Comparison of ENCODE assay signal across 8 cellular contexts in genomic region chr6:148700713-148701392, GRCh38. TPM values are rescaled to one million over a fixed set of nuclear protein-coding genes. Genes with fewer than 3 reads are reported as not detected.
DNase-seq lines count a peak whose midpoint lies in the region; ATAC-seq and TF ChIP-seq lines count a peak whose summit lies in the region.

No MANE protein-coding gene starts in this region.

- peak overlapping the region; percentile 98 for H2AFZ ChIP-seq in OCI-LY7 (ENCODE audit: low read length)

- peak; percentile 8 for DNase-seq in stimulated activated CD4-positive, alpha-beta T cell treated with anti-CD3 and anti-CD28 coated beads, Interleukin-15, amount 100 ng/mL, for 24 hours
- DNase-seq in stimulated activated CD4-positive, alpha-beta T cell treated with anti-CD3 and anti-CD28 coated beads, Interleukin-4, amount 100 ng/mL, for 4 hours: no peak
- no peak for DNase-seq in OCI-LY7 (ENCODE audit: low spot score)
- DNase-seq in dermis blood vessel endothelial cell: peak; percentile 9
- DNase-seq in stimulated activated naive CD4-positive, alpha-beta T cell (lab: John Stamatoyannopoulos, UW): no peak
- no peak for DNase-seq in RKO (ENCODE audit: low spot score)

- H3K4me1 ChIP-seq in OCI-LY7 (ENCODE audit: insufficient read depth, low read length, poor library complexity, severe bottlenecking): peaks cover 9% of the 10 kb centered on the region
- H3K4me1 ChIP-seq in mucosa of stomach (ENCODE audit: control insufficient read depth, insufficient read depth, low read length): peaks cover 6% of the 10 kb centered on the region

- POLR2A ChIA-PET in OCI-LY7 (lab: Charles Lee): interaction anchor here (0.5 to 1.1 kb wide), 3 partner anchors 89 to 142 kb away, joined by 3 to 4 read pairs (median 4); no protein-coding TSS in a partner anchor

- H3K9me3 ChIP-seq in OCI-LY7 (ENCODE audit: low read length) (no peaks in the 10 kb centered on the region; the same call in 1 of the 2 replicates), mucosa of stomach (ENCODE audit: control insufficient read depth, low read length) (no peaks in the 10 kb centered on the region)

- no TSS peak for BruUV-seq in OCI-LY7 (replicated peaks; lab: Mats Ljungman, UMichigan)

- ATAC-seq in HG02763 (IDR thresholded peaks at IDR 0.05; ENCODE audit: unreplicated experiment): peak; percentile 67

- TF ChIP-seq CTCF in OCI-LY7 (conservative IDR thresholded peaks at IDR 0.05; ENCODE audit: low read length): no peak

- peak overlapping the region; percentile 55 for H3K4me2 ChIP-seq in OCI-LY7 (ENCODE audit: low read length)

- H3K27ac ChIP-seq in OCI-LY7 (ENCODE audit: low read depth, low read length, poor library complexity, severe bottlenecking): no peak overlapping the region

- H3K4me3 ChIP-seq in OCI-LY7 (ENCODE audit: low read depth, low read length, poor library complexity, severe bottlenecking) (peak overlapping the region; percentile 34), mucosa of stomach (ENCODE audit: low read length) (peak overlapping the region; percentile 40)

- intact Hi-C loops in OCI-LY7 (cut with micrococcal nuclease; ENCODE audit: unreplicated experiment): loop anchor here (1.0 kb wide), 1 partner anchor 123 kb away; no protein-coding TSS in a partner anchor

- H4K20me1 ChIP-seq in OCI-LY7 (ENCODE audit: insufficient read depth, low read length): no peaks in the 10 kb centered on the region

- CTCF ChIA-PET in OCI-LY7 (lab: Charles Lee; ENCODE audit: unreplicated experiment): interaction anchor here (1.4 kb wide), 1 partner anchor 20 kb away, joined by 3 read pairs; no protein-coding TSS in a partner anchor

- no peaks in the 10 kb centered on the region for H3K79me2 ChIP-seq in OCI-LY7 (ENCODE audit: insufficient read depth, low read depth, low read length)

- H3K9me2 ChIP-seq in OCI-LY7 (ENCODE audit: insufficient read depth, low read length): no peaks in the 10 kb centered on the region

- no peaks in the 10 kb centered on the region for H3K27me3 ChIP-seq in mucosa of stomach (ENCODE audit: control insufficient read depth, insufficient read depth, low read length)

- H3K9ac ChIP-seq in mucosa of stomach (ENCODE audit: low read length): peak overlapping the region; percentile 57

- H3K36me3 ChIP-seq in OCI-LY7 (ENCODE audit: insufficient read depth, low read length) (no peaks in the 10 kb centered on the region), mucosa of stomach (ENCODE audit: control insufficient read depth, insufficient read depth, low read length) (no peaks in the 10 kb centered on the region)

RNA-seq across cellular contexts. Expression of gene UST, which starts 46.0 kb away (rescaled TPM):
- total RNA-seq in OCI-LY7 (2014; rRNA removed; shearing (Covaris generic)): 0.59 and 1.4 TPM in 2 replicates
- total RNA-seq in OCI-LY7 (2022) (3.4 and 4.1 TPM in 2 replicates), dermis blood vessel endothelial cell (0.28 and 0.34 TPM in 2 replicates)

Comparison
In these comparisons a context has a peak if more than half of its experiments do, and no peak if none do; other contexts are left out.
1. DNase-seq: peak in stimulated activated CD4-positive, alpha-beta T cell treated with anti-CD3 and anti-CD28 coated beads, Interleukin-15, amount 100 ng/mL, for 24 hours (single experiment) and dermis blood vessel endothelial cell (single experiment); none in stimulated activated CD4-positive, alpha-beta T cell treated with anti-CD3 and anti-CD28 coated beads, Interleukin-4, amount 100 ng/mL, for 4 hours (0 of 2), OCI-LY7 (single experiment), stimulated activated naive CD4-positive, alpha-beta T cell (0 of 6) and RKO (single experiment).